Comparison of ENCODE assay signal across 19 cellular contexts in genomic region chr20:52622086-52622485, GRCh38.
DNase-seq lines count a peak whose midpoint lies in the region; ATAC-seq and TF ChIP-seq lines count a peak whose summit lies in the region.
"Had no signal": no experiment of that assay in that cellular context is flagged by ENCODE, and none has a peak within 500 bp of the region (broad histone marks: within the 10 kb centered on the region; RNA-seq: fewer than 3 reads in every experiment).

No MANE protein-coding gene starts in this region.

- DNase-seq in SK-N-SH, result no peak
- DNase-seq in astrocyte of the hippocampus (ENCODE audit: low read depth, low spot score), result peak; percentile 17
- DNase-seq in mesendoderm, result peak; percentile 19
- no peak for DNase-seq in caudate nucleus (lab: John Stamatoyannopoulos, UW)
- DNase-seq in activated CD4-positive, CD25-positive, alpha-beta regulatory T cell (lab: John Stamatoyannopoulos, UW), result no peak
- DNase-seq: AML-193; CD4-positive, CD25-positive, alpha-beta regulatory T cell; DMS79; GDM1; GOT3; HFFc6; NCI-H187 treated with DMSO at 0.1 percent for 48 hours; NCI-H446; NCI-H748 treated with DMSO at 0.1 percent for 48 hours; PC-3 had no signal

- H3K4me2 ChIP-seq in SK-N-SH, result no peak overlapping the region
- H3K4me2 ChIP-seq in mesendoderm (ENCODE audit: low read length), result no peak overlapping the region

- no peak overlapping the region for H2BK120ac ChIP-seq in mesendoderm (ENCODE audit: low read depth, low read length)

- H3K4me3 ChIP-seq in SK-N-SH (ENCODE audit: low read depth in 2 of 2, low read length in 1 of 2), result no peak overlapping the region
- no peak overlapping the region for H3K4me3 ChIP-seq in mesendoderm (ENCODE audit: low read length)

- no peak overlapping the region for H2BK5ac ChIP-seq in mesendoderm (ENCODE audit: low read length)

- no peaks in the 10 kb centered on the region for H3K79me1 ChIP-seq in mesendoderm (ENCODE audit: low read length)

- H3K79me2 ChIP-seq in SK-N-SH (ENCODE audit: insufficient read depth) (no peaks in the 10 kb centered on the region), mesendoderm (ENCODE audit: control insufficient read depth, insufficient read depth, low read length) (no peaks in the 10 kb centered on the region)

- no peak overlapping the region for H2BK15ac ChIP-seq in mesendoderm (replicated peaks; ENCODE audit: low read depth)

- CTCF ChIA-PET in SK-N-SH (lab: Yijun Ruan, JAX), result no interaction called here

- H3F3A ChIP-seq in SK-N-SH (replicated peaks; ENCODE audit: insufficient read depth), result no peaks in the 10 kb centered on the region

- TF ChIP-seq CTCF in SK-N-SH (IDR thresholded peaks at IDR 0.05), result no peak

- H3K27ac ChIP-seq in SK-N-SH (ENCODE audit: low read depth in 2 of 2, low read length in 1 of 2), result no peak overlapping the region
- H3K27ac ChIP-seq in mesendoderm (ENCODE audit: low read depth, low read length), result no peak overlapping the region
- no peak overlapping the region for H3K27ac ChIP-seq in caudate nucleus (ENCODE audit: low read depth, low read length)
- H3K27ac ChIP-seq: 22Rv1 had no signal

- no peak overlapping the region for H4K5ac ChIP-seq in mesendoderm (ENCODE audit: low read length)

- no peak overlapping the region for H3K56ac ChIP-seq in mesendoderm (ENCODE audit: low read length)

- no peaks in the 10 kb centered on the region for H3K9me2 ChIP-seq in SK-N-SH

- H3K27me3 ChIP-seq in SK-N-SH (ENCODE audit: insufficient read depth) (no peaks in the 10 kb centered on the region), mesendoderm (ENCODE audit: insufficient read depth, low read length, poor library complexity) (no peaks in the 10 kb centered on the region)

- POLR2A ChIA-PET in SK-N-SH (lab: Yijun Ruan, JAX), result no interaction called here

- H3K4ac ChIP-seq in mesendoderm (ENCODE audit: low read depth, low read length), result no peak overlapping the region

- H3K4me1 ChIP-seq in SK-N-SH (ENCODE audit: control insufficient read depth in 1 of 2, insufficient read depth in 2 of 2, low read depth in 1 of 2, low read length in 1 of 2) (no peaks in the 10 kb centered on the region), mesendoderm (ENCODE audit: control insufficient read depth, low read depth, low read length) (no peaks in the 10 kb centered on the region)

- no peak overlapping the region for H4K8ac ChIP-seq in mesendoderm (ENCODE audit: low read depth, low read length)

- no peak overlapping the region for H2AK5ac ChIP-seq in mesendoderm (ENCODE audit: low read length)

- no peak for TF ChIP-seq EP300 in SK-N-SH (IDR thresholded peaks at IDR 0.05; ENCODE audit: borderline replicate concordance in 1 of 2, low read depth in 1 of 2, low read length in 1 of 2)

- H3K36me3 ChIP-seq in SK-N-SH (replicated peaks in 1 of 2; ENCODE audit: control insufficient read depth in 1 of 2, insufficient read depth in 2 of 2, low read length in 1 of 2) (no peaks in the 10 kb centered on the region), mesendoderm (ENCODE audit: control insufficient read depth, insufficient read depth, low read length) (no peaks in the 10 kb centered on the region)

- no peak for ATAC-seq in SK-N-SH treated with all-trans-retinoic acid at 6 μM for 48 hours
- ATAC-seq in HG03439 (IDR thresholded peaks at IDR 0.05; ENCODE audit: unreplicated experiment), result no peak
- no peak for ATAC-seq in GM18870 (IDR thresholded peaks at IDR 0.05; ENCODE audit: unreplicated experiment)
- ATAC-seq: PC-3 had no signal

- H3K18ac ChIP-seq in mesendoderm (ENCODE audit: low read length), result no peak overlapping the region

- no peak overlapping the region for H3K23ac ChIP-seq in mesendoderm (ENCODE audit: low read length)

- no peak overlapping the region for H2AFZ ChIP-seq in SK-N-SH (ENCODE audit: low read depth)

- no peaks in the 10 kb centered on the region for H3K9me3 ChIP-seq in SK-N-SH

- H3K9ac ChIP-seq in SK-N-SH (no peak overlapping the region), mesendoderm (ENCODE audit: low read length) (no peak overlapping the region)

- H4K20me1 ChIP-seq in SK-N-SH (ENCODE audit: insufficient read depth), result no peaks in the 10 kb centered on the region

- no peak for TF ChIP-seq RAD21 in SK-N-SH (IDR thresholded peaks at IDR 0.05; ENCODE audit: low read length)

TF ChIP-seq in SK-N-SH treated with all-trans-retinoic acid at 6 μM for 48 hours, 23 proteins besides CTCF, POLR2A, EP300 and RAD21:
- no peak for TF ChIP-seq ZC3H10 (CRISPR knock-in tag; IDR thresholded peaks at IDR 0.05)
- no peak for TF ChIP-seq ZNF8 (CRISPR knock-in tag; IDR thresholded peaks at IDR 0.05)
- TF ChIP-seq ISL1 (CRISPR knock-in tag; IDR thresholded peaks at IDR 0.05), result peak; percentile 20; the same call in 1 of the 2 replicates
- TF ChIP-seq, protein P1, sequence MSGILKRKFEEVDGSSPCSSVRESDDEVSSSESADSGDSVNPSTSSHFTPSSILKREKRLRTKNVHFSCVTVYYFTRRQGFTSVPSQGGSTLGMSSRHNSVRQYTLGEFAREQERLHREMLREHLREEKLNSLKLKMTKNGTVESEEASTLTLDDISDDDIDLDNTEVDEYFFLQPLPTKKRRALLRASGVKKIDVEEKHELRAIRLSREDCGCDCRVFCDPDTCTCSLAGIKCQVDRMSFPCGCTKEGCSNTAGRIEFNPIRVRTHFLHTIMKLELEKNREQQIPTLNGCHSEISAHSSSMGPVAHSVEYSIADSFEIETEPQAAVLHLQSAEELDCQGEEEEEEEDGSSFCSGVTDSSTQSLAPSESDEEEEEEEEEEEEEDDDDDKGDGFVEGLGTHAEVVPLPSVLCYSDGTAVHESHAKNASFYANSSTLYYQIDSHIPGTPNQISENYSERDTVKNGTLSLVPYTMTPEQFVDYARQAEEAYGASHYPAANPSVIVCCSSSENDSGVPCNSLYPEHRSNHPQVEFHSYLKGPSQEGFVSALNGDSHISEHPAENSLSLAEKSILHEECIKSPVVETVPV (CRISPR knock-in tag; IDR thresholded peaks at IDR 0.05), result no peak

TF ChIP-seq in SK-N-SH, 30 proteins besides CTCF, POLR2A, EP300 and RAD21:
- TF ChIP-seq RCOR1 (IDR thresholded peaks at IDR 0.05; ENCODE audit: low read length) (no peak), TEAD4 (IDR thresholded peaks at IDR 0.05; ENCODE audit: borderline replicate concordance, insufficient read depth) (no peak), TAF1 (IDR thresholded peaks at IDR 0.05; ENCODE audit: borderline replicate concordance, low read depth, low read length) (no peak), EZH2phosphoT487 (IDR thresholded peaks at IDR 0.05; ENCODE audit: borderline replicate concordance, low read depth) (no peak), CHD2 (IDR thresholded peaks at IDR 0.05; ENCODE audit: low read length, partially characterized antibody) (no peak), RXRA (IDR thresholded peaks at IDR 0.05; ENCODE audit: borderline replicate concordance, low read depth) (no peak), FOXJ3 (CRISPR knock-in tag; IDR thresholded peaks at IDR 0.05) (no peak), SMC3 (IDR thresholded peaks at IDR 0.05; ENCODE audit: low read depth, low read length) (no peak), POLR2AphosphoS5 (IDR thresholded peaks at IDR 0.05; ENCODE audit: low read depth, low read length) (no peak), NRF1 (IDR thresholded peaks at IDR 0.05; ENCODE audit: low read depth, low read length) (no peak), FOSL2 (IDR thresholded peaks at IDR 0.05; ENCODE audit: borderline replicate concordance, low read depth) (no peak)
- TF ChIP-seq, protein P2, sequence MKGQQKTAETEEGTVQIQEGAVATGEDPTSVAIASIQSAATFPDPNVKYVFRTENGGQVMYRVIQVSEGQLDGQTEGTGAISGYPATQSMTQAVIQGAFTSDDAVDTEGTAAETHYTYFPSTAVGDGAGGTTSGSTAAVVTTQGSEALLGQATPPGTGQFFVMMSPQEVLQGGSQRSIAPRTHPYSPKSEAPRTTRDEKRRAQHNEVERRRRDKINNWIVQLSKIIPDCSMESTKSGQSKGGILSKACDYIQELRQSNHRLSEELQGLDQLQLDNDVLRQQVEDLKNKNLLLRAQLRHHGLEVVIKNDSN (IDR thresholded peaks at IDR 0.05; ENCODE audit: borderline replicate concordance, low read depth), result no peak
- TF ChIP-seq, protein P3, sequence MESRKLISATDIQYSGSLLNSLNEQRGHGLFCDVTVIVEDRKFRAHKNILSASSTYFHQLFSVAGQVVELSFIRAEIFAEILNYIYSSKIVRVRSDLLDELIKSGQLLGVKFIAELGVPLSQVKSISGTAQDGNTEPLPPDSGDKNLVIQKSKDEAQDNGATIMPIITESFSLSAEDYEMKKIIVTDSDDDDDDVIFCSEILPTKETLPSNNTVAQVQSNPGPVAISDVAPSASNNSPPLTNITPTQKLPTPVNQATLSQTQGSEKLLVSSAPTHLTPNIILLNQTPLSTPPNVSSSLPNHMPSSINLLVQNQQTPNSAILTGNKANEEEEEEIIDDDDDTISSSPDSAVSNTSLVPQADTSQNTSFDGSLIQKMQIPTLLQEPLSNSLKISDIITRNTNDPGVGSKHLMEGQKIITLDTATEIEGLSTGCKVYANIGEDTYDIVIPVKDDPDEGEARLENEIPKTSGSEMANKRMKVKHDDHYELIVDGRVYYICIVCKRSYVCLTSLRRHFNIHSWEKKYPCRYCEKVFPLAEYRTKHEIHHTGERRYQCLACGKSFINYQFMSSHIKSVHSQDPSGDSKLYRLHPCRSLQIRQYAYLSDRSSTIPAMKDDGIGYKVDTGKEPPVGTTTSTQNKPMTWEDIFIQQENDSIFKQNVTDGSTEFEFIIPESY (IDR thresholded peaks at IDR 0.05; ENCODE audit: borderline replicate concordance, low read depth), result no peak
TF ChIP-seq in SK-N-SH: peak in this region for 0.

Comparison
In these comparisons a context has a peak if more than half of its experiments do, and no peak if none do; other contexts are left out.
1. DNase-seq: peak in astrocyte of the hippocampus (single experiment) and mesendoderm (single experiment); none in SK-N-SH (single experiment), caudate nucleus (0 of 61) and activated CD4-positive, CD25-positive, alpha-beta regulatory T cell (0 of 4).